ENCODE assay signal across 15 cellular contexts in the genomic region with DNA sequence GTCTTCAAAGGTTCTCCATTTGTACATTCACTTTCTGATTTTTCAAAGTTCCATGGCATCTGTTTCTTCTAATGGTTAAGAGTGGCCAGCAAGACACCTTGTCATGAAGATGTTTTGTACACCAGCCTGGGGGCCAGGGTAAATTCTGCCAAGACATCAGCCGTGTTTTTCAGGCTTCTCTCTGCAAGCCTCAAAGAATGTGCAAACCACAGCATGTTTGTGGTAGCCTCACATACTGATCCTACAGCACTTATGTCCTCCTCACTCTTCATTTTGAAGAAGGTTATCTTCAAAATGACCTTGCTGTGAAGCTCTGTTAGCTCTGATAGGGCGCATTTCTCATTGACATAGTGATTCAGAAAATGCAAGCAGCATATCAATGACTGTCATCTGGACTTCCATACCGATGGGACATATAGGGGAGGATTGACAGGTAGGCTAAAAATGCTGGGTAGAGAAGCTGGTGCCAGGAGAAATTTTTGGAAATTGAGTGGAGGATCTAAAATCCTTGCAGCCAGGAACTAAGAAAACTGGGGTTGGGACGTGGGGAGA. TPM values are rescaled to one million over a fixed set of nuclear protein-coding genes. Genes with fewer than 3 reads are reported as not detected.
DNase-seq lines count a peak whose midpoint lies in the region; ATAC-seq and TF ChIP-seq lines count a peak whose summit lies in the region.
"Had no signal": no experiment of that assay in that cellular context is flagged by ENCODE, and none has a peak within 500 bp of the region (broad histone marks: within the 10 kb centered on the region; RNA-seq: fewer than 3 reads in every experiment).

No MANE protein-coding gene starts in this region.

- H3K4me1 Mint-ChIP-seq in WTC11 = no peaks in the 10 kb centered on the region
- H3K4me1 Mint-ChIP-seq: CD14-positive monocyte had no signal

- no peak overlapping the region for H3K27ac ChIP-seq in MM.1S (ENCODE audit: low read length)
- no peak overlapping the region for H3K27ac ChIP-seq in smooth muscle cell (ENCODE audit: low read depth)
- no peak overlapping the region for H3K27ac ChIP-seq in thyroid gland

- H3K4me2 ChIP-seq in MM.1S (ENCODE audit: low read depth, low read length) = no peak overlapping the region
- peak overlapping the region; percentile 35 for H3K4me2 ChIP-seq in smooth muscle cell

- POLR2A ChIA-PET in WTC11 (lab: Charles Lee) = no interaction called here

- H3K9ac ChIP-seq in MM.1S (ENCODE audit: low read length) = no peak overlapping the region
- H3K9ac ChIP-seq in smooth muscle cell (ENCODE audit: low read depth) = no peak overlapping the region

- H3K27me3 ChIP-seq in MM.1S (replicated peaks; ENCODE audit: insufficient read depth, low read length) = no peaks in the 10 kb centered on the region
- no peaks in the 10 kb centered on the region for H3K27me3 ChIP-seq in smooth muscle cell (ENCODE audit: low read depth)
- H3K27me3 ChIP-seq in thyroid gland = no peaks in the 10 kb centered on the region

- H3K9me3 Mint-ChIP-seq in WTC11 = no peaks in the 10 kb centered on the region
- H3K9me3 Mint-ChIP-seq: CD14-positive monocyte had no signal

- no peak overlapping the region for H3K4me3 ChIP-seq in MM.1S (ENCODE audit: low read length)
- H3K4me3 ChIP-seq in smooth muscle cell = no peak overlapping the region
- no peak overlapping the region for H3K4me3 ChIP-seq in thyroid gland (replicated peaks in 1 of 3)

- no peak for TF ChIP-seq POLR2A in thyroid gland (IDR thresholded peaks at IDR 0.05)

- H3K27ac Mint-ChIP-seq in WTC11 = no peak overlapping the region
- H3K27ac Mint-ChIP-seq: HFFc6, IgD-negative memory B cell had no signal

- H4K20me1 ChIP-seq in MM.1S (ENCODE audit: insufficient read depth, low read length) (no peaks in the 10 kb centered on the region), smooth muscle cell (ENCODE audit: low read depth) (no peaks in the 10 kb centered on the region)

- CTCF ChIA-PET in WTC11 (lab: Charles Lee) = no interaction called here

- WGBS in smooth muscle cell (ENCODE audit: low lambda C conversion rate) = 51% methylated on average over 4 of the region's 4 CpGs
- WGBS in thyroid gland, 2 donors = 79 to 93% methylated on average over 4 of the region's 4 CpGs

- no peak overlapping the region for H2AFZ ChIP-seq in MM.1S (ENCODE audit: low read length)
- no peak overlapping the region for H2AFZ ChIP-seq in smooth muscle cell (ENCODE audit: low read depth)

- H3K4me1 ChIP-seq in MM.1S (ENCODE audit: low read length) = peaks cover 4% of the 10 kb centered on the region; the same call in 1 of the 2 replicates
- peaks cover 5% of the 10 kb centered on the region for H3K4me1 ChIP-seq in smooth muscle cell (ENCODE audit: low read depth)
- H3K4me1 ChIP-seq in thyroid gland = no peaks in the 10 kb centered on the region

- TF ChIP-seq CTCF in MM.1S (IDR thresholded peaks at IDR 0.05; ENCODE audit: low read length) (no peak), smooth muscle cell (IDR thresholded peaks at IDR 0.05; ENCODE audit: borderline replicate concordance, insufficient read depth, poor library complexity, severe bottlenecking) (no peak), thyroid gland (IDR thresholded peaks at IDR 0.05) (no peak), WTC11 (IDR thresholded peaks at IDR 0.05) (no peak)

- no peak for ATAC-seq in GM21717 (IDR thresholded peaks at IDR 0.05; ENCODE audit: unreplicated experiment)
- no peak for ATAC-seq in WTC11

- no peaks in the 10 kb centered on the region for H3K36me3 ChIP-seq in MM.1S (replicated peaks; ENCODE audit: insufficient read depth, low read length)
- H3K36me3 ChIP-seq in smooth muscle cell (ENCODE audit: low read depth) = no peaks in the 10 kb centered on the region
- no peaks in the 10 kb centered on the region for H3K36me3 ChIP-seq in thyroid gland

- H3K9me3 ChIP-seq in MM.1S (replicated peaks; ENCODE audit: insufficient read depth, low read length) (no peaks in the 10 kb centered on the region), smooth muscle cell (replicated peaks; ENCODE audit: low read depth) (no peaks in the 10 kb centered on the region), thyroid gland (no peaks in the 10 kb centered on the region)

- H3K27me3 Mint-ChIP-seq in WTC11 (ENCODE audit: low read depth) = no peaks in the 10 kb centered on the region
- H3K27me3 Mint-ChIP-seq: IgD-negative memory B cell had no signal

- no peaks in the 10 kb centered on the region for H3F3A ChIP-seq in MM.1S (ENCODE audit: insufficient read depth, low read length)
- no peaks in the 10 kb centered on the region for H3F3A ChIP-seq in smooth muscle cell (ENCODE audit: low read depth)

- peak; percentile 80 for DNase-seq in MM.1S
- peak; percentile 56 for DNase-seq in amniotic epithelial cell (ENCODE audit: low read depth)
- DNase-seq in glomerular visceral epithelial cell (ENCODE audit: extremely low spot score) = peak; percentile 33
- DNase-seq in smooth muscle cell (lab: John Stamatoyannopoulos, UW; ENCODE audit: unreplicated experiment) = no peak
- DNase-seq in thyroid gland = no peak
- DNase-seq in WTC11 (ENCODE audit: low spot score) = no peak
- DNase-seq: DMS79, HFFc6, Kasumi-1, NCI-H1105 treated with DMSO at 0.1 percent for 48 hours, NCI-H1694 treated with DMSO at 0.1 percent for 48 hours, NCI-H2227 treated with DMSO at 0.1 percent for 48 hours had no signal

- no peaks in the 10 kb centered on the region for H3K9me2 ChIP-seq in MM.1S (replicated peaks; ENCODE audit: insufficient read depth, low read length)

- H3K4me3 Mint-ChIP-seq in WTC11 = no peak overlapping the region
- H3K4me3 Mint-ChIP-seq: CD14-positive monocyte, HFFc6, IgD-negative memory B cell had no signal

- H3K79me2 ChIP-seq in MM.1S (ENCODE audit: low read length) (no peaks in the 10 kb centered on the region), smooth muscle cell (ENCODE audit: low read depth) (no peaks in the 10 kb centered on the region)

- intact Hi-C loops in thyroid gland (cut with DNase I) = no loop called here

- H3K36me3 Mint-ChIP-seq in WTC11 = no peaks in the 10 kb centered on the region
- H3K36me3 Mint-ChIP-seq: CD14-positive monocyte, IgD-negative memory B cell had no signal

TF ChIP-seq in WTC11, 78 proteins besides CTCF, POLR2A, EP300 and RAD21 (continues in another document):
- no peak for TF ChIP-seq CBFB (CRISPR knock-in tag; IDR thresholded peaks at IDR 0.05; ENCODE audit: low read depth)
- TF ChIP-seq EMX1 (CRISPR knock-in tag; IDR thresholded peaks at IDR 0.05) = no peak
- TF ChIP-seq, protein P1, sequence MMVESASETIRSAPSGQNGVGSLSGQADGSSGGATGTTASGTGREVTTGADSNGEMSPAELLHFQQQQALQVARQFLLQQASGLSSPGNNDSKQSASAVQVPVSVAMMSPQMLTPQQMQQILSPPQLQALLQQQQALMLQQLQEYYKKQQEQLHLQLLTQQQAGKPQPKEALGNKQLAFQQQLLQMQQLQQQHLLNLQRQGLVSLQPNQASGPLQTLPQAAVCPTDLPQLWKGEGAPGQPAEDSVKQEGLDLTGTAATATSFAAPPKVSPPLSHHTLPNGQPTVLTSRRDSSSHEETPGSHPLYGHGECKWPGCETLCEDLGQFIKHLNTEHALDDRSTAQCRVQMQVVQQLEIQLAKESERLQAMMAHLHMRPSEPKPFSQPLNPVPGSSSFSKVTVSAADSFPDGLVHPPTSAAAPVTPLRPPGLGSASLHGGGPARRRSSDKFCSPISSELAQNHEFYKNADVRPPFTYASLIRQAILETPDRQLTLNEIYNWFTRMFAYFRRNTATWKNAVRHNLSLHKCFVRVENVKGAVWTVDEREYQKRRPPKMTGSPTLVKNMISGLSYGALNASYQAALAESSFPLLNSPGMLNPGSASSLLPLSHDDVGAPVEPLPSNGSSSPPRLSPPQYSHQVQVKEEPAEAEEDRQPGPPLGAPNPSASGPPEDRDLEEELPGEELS (CRISPR knock-in tag; IDR thresholded peaks at IDR 0.05) = no peak
- TF ChIP-seq, protein P2, sequence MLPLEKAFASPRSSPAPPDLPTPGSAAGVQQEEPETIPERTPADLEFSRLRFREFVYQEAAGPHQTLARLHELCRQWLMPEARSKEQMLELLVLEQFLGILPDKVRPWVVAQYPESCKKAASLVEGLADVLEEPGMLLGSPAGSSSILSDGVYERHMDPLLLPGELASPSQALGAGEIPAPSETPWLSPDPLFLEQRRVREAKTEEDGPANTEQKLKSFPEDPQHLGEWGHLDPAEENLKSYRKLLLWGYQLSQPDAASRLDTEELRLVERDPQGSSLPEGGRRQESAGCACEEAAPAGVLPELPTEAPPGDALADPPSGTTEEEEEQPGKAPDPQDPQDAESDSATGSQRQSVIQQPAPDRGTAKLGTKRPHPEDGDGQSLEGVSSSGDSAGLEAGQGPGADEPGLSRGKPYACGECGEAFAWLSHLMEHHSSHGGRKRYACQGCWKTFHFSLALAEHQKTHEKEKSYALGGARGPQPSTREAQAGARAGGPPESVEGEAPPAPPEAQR (CRISPR knock-in tag; IDR thresholded peaks at IDR 0.05) = no peak
- TF ChIP-seq, protein P3, sequence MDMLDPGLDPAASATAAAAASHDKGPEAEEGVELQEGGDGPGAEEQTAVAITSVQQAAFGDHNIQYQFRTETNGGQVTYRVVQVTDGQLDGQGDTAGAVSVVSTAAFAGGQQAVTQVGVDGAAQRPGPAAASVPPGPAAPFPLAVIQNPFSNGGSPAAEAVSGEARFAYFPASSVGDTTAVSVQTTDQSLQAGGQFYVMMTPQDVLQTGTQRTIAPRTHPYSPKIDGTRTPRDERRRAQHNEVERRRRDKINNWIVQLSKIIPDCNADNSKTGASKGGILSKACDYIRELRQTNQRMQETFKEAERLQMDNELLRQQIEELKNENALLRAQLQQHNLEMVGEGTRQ (CRISPR knock-in tag; IDR thresholded peaks at IDR 0.05) = no peak
- TF ChIP-seq RELA (CRISPR knock-in tag; IDR thresholded peaks at IDR 0.05; ENCODE audit: borderline replicate concordance) = no peak
- no peak for TF ChIP-seq ZNF671 (CRISPR knock-in tag; IDR thresholded peaks at IDR 0.05)
- no peak for TF ChIP-seq ZNF317 (CRISPR knock-in tag; IDR thresholded peaks at IDR 0.05; ENCODE audit: borderline replicate concordance, low read depth)
- no peak for TF ChIP-seq MXD4 (CRISPR knock-in tag; IDR thresholded peaks at IDR 0.05; ENCODE audit: borderline replicate concordance)
- TF ChIP-seq FOXK1 (CRISPR knock-in tag; IDR thresholded peaks at IDR 0.05) = no peak
- TF ChIP-seq GRHL2 (CRISPR knock-in tag; IDR thresholded peaks at IDR 0.05; ENCODE audit: insufficient replicate concordance, severe bottlenecking) = no peak

RNA-seq across cellular contexts. Expression of a gene that starts 59.3 kb away (rescaled TPM):
- total RNA-seq in smooth muscle cell (6.2 and 34.9 TPM in 2 replicates), thyroid gland (10 to 100 TPM; 33.8 to 71.5 (median 37.7) TPM), WTC11 (2021) (0.13 to 0.64 TPM (median 0.48 TPM) in 3 replicates)
- polyA plus RNA-seq in smooth muscle cell = 2.5 and 5.3 TPM in 2 replicates
- total RNA-seq: HFFc6 had no signal
- polyA plus RNA-seq: CD14-positive monocyte, IgD-negative memory B cell had no signal

Comparison
In these comparisons a context has a peak if more than half of its experiments do, and no peak if none do; other contexts are left out.
1. DNase-seq: peak in MM.1S (single experiment), amniotic epithelial cell (single experiment) and glomerular visceral epithelial cell (single experiment); none in smooth muscle cell (single experiment), thyroid gland (0 of 2) and WTC11 (single experiment).